In the genomic region with DNA sequence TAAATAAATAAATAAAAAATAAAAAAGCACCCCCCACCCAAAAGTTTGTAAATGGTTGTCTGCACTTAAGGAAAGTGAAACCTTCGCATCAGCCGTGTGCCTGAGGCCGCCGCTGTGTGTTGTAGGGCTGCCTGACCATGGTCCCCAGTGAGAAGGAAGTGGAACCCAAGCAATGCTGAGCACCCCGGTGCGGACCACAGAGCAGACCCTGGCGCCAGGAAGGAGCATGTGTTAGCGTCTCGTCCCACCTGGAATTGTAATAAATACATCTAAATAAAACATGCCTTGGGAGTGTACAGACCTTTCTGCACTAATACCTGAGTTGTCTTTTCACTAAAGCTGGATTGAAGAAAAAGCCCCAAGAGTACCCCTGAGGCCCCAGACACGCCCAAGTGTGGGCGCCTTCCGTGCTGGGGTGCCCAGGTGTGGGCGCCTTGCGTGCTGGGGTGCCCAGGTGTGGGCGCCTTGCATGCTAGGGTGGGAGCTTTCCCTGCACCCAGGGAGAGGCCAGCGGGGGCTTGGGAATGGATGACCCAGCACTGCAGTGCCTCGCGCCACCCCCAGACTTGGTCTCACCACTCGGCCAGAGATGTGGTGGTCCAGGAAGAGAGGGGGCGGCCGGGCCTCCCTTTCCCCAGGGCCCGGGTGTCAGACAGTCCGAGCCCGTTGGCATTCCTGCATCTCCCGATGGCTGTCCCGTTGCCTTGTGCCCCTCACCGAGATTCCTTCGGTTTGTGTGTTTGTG, we compare ENCODE assay signal across 9 cellular contexts. TPM values are rescaled to one million over a fixed set of nuclear protein-coding genes. Genes with fewer than 3 reads are reported as not detected.
DNase-seq lines count a peak whose midpoint lies in the region; ATAC-seq, FAIRE-seq and TF ChIP-seq lines count a peak whose summit lies in the region.
"Had no signal": no experiment of that assay in that cellular context is flagged by ENCODE, and none has a peak within 500 bp of the region (broad histone marks: within the 10 kb centered on the region; RNA-seq: fewer than 3 reads in every experiment).

No MANE protein-coding gene starts in this region.

- H3K79me2 ChIP-seq in endothelial cell of umbilical vein (ENCODE audit: control insufficient read depth, insufficient read depth, low read length) = no peaks in the 10 kb centered on the region

- H3K9me1 ChIP-seq in endothelial cell of umbilical vein (replicated peaks; ENCODE audit: control insufficient read depth, extremely low read depth, insufficient read depth, low read length) = no peaks in the 10 kb centered on the region

- H2AFZ ChIP-seq in endothelial cell of umbilical vein (ENCODE audit: low read depth, low read length) = peak overlapping the region; percentile 93
- H2AFZ ChIP-seq: PC-9 had no signal

- H3K9me3 ChIP-seq in endothelial cell of umbilical vein (replicated peaks; ENCODE audit: control insufficient read depth, insufficient read depth, low read length) = no peaks in the 10 kb centered on the region
- H3K9me3 ChIP-seq in suprapubic skin = no peaks in the 10 kb centered on the region

- H3K27ac ChIP-seq in endothelial cell of umbilical vein (ENCODE audit: insufficient read depth, low read depth, low read length) (no peak overlapping the region), suprapubic skin (no peak overlapping the region)
- H3K27ac ChIP-seq: PC-9 had no signal

- H3K4me1 ChIP-seq in endothelial cell of umbilical vein (ENCODE audit: control insufficient read depth, extremely low read depth, insufficient read depth, low read length) (peaks cover 7% of the 10 kb centered on the region), suprapubic skin (peaks cover 40% of the 10 kb centered on the region)

- TF ChIP-seq CTCF in endothelial cell of umbilical vein (IDR thresholded peaks at IDR 0.05; ENCODE audit: extremely low read depth in 1 of 2, insufficient read depth in 1 of 2, low read depth in 1 of 2, low read length in 2 of 2) = no peak
- TF ChIP-seq CTCF in suprapubic skin (IDR thresholded peaks at IDR 0.05) = no peak

- peak overlapping the region; percentile 25 for H3K4me2 ChIP-seq in endothelial cell of umbilical vein (ENCODE audit: insufficient read depth, low read length)

- peaks cover 42% of the 10 kb centered on the region for H3K4me1 Mint-ChIP-seq in activated naive CD4-positive, alpha-beta T cell treated with anti-CD3 and anti-CD28 coated beads, Interleukin-2, amount 50 U/mL, for 24 hours

- H3K27me3 Mint-ChIP-seq in activated naive CD4-positive, alpha-beta T cell treated with anti-CD3 and anti-CD28 coated beads, Interleukin-2, amount 50 U/mL, for 24 hours = no peaks in the 10 kb centered on the region

- CTCF ChIA-PET in endothelial cell of umbilical vein (lab: Charles Lee) = interaction anchor here (0.6 to 1.0 kb wide), 2 partner anchors 284 to 886 kb away, joined by 3 read pairs; a partner anchor contains a TSS

- H3K4me3 ChIP-seq in endothelial cell of umbilical vein (replicated peaks in 1 of 3; ENCODE audit: insufficient read depth in 1 of 3, low read depth in 1 of 3, low read length in 3 of 3) (no peak overlapping the region), suprapubic skin (peak overlapping the region; percentile 53)
- H3K4me3 ChIP-seq: PC-9 had no signal

- H3K36me3 ChIP-seq in endothelial cell of umbilical vein (ENCODE audit: control insufficient read depth in 2 of 2, extremely low read depth in 1 of 2, insufficient read depth in 2 of 2, low read length in 2 of 2) (no peaks in the 10 kb centered on the region), suprapubic skin (no peaks in the 10 kb centered on the region)

- H3K27me3 ChIP-seq in endothelial cell of umbilical vein (ENCODE audit: control insufficient read depth in 2 of 2, insufficient read depth in 2 of 2, low read length in 2 of 2) (no peaks in the 10 kb centered on the region), suprapubic skin (no peaks in the 10 kb centered on the region)

- no peak overlapping the region for H3K9ac ChIP-seq in endothelial cell of umbilical vein (replicated peaks; ENCODE audit: extremely low read depth, insufficient read depth, low read length)

- H3K4me3 Mint-ChIP-seq in activated naive CD4-positive, alpha-beta T cell treated with anti-CD3 and anti-CD28 coated beads, Interleukin-2, amount 50 U/mL, for 24 hours = peak overlapping the region; percentile 81

- no TSS peak for BruUV-seq in endothelial cell of umbilical vein (replicated peaks; lab: Mats Ljungman, UMichigan)

- no peak for FAIRE-seq in endothelial cell of umbilical vein (lab: Jason Lieb, UNC)

- no peak overlapping the region for H3K27ac Mint-ChIP-seq in activated naive CD4-positive, alpha-beta T cell treated with anti-CD3 and anti-CD28 coated beads, Interleukin-2, amount 50 U/mL, for 24 hours
- H3K27ac Mint-ChIP-seq in activated naive CD4-positive, alpha-beta T cell treated with anti-CD3 and anti-CD28 coated beads, Interleukin-2, amount 50 U/mL, for 72 hours = peak overlapping the region in 1 of 2 donors; percentile 85

- no peak for DNase-seq in activated naive CD4-positive, alpha-beta T cell treated with anti-CD3 and anti-CD28 coated beads, Interleukin-2, amount 50 U/mL, for 72 hours (ENCODE audit: low spot score in 2 of 2)
- DNase-seq in endothelial cell of umbilical vein (ENCODE audit: low read depth, low spot score) (no peak), suprapubic skin (ENCODE audit: low spot score in 2 of 2) (peak in 1 of 2 donors; percentile 60), GM19238 (ENCODE audit: insufficient read length, low spot score) (no peak), DMS79 (lab: John Stamatoyannopoulos, UW) (no peak)
- DNase-seq in stimulated activated CD8-positive, alpha-beta memory T cell treated with anti-CD3 and anti-CD28 coated beads, Interleukin-4, amount 100 ng/mL, for 48 hours = no peak
- DNase-seq: PC-9 had no signal

- POLR2A ChIA-PET in endothelial cell of umbilical vein (lab: Charles Lee) = no interaction called here

- ATAC-seq in activated naive CD4-positive, alpha-beta T cell treated with anti-CD3 and anti-CD28 coated beads, Interleukin-2, amount 50 U/mL, for 72 hours = no peak
- ATAC-seq in HG03108 (IDR thresholded peaks at IDR 0.05; ENCODE audit: unreplicated experiment) = peak; percentile 30

- peaks cover 1% of the 10 kb centered on the region for H3K36me3 Mint-ChIP-seq in activated naive CD4-positive, alpha-beta T cell treated with anti-CD3 and anti-CD28 coated beads, Interleukin-2, amount 50 U/mL, for 24 hours
- peaks cover 5 to 12% of the 10 kb centered on the region in 2 donors for H3K36me3 Mint-ChIP-seq in activated naive CD4-positive, alpha-beta T cell treated with anti-CD3 and anti-CD28 coated beads, Interleukin-2, amount 50 U/mL, for 72 hours

- WGBS in suprapubic skin = 87% methylated on average over 19 of the region's 28 CpGs

- dilution Hi-C loops in endothelial cell of umbilical vein (cut with MboI; ENCODE audit: extremely low pct_ligation_motif_present, low sequenced_read_pairs) = no loop called here

- intact Hi-C loops in endothelial cell of umbilical vein (cut with micrococcal nuclease) = no loop called here

- no peaks in the 10 kb centered on the region for H4K20me1 ChIP-seq in endothelial cell of umbilical vein (replicated peaks; ENCODE audit: control insufficient read depth, extremely low read depth, insufficient read depth, low read length)

- TF ChIP-seq EP300 in suprapubic skin (IDR thresholded peaks at IDR 0.05) = no peak

- no peaks in the 10 kb centered on the region for H3K9me3 Mint-ChIP-seq in activated naive CD4-positive, alpha-beta T cell treated with anti-CD3 and anti-CD28 coated beads, Interleukin-2, amount 50 U/mL, for 24 hours
- H3K9me3 Mint-ChIP-seq in activated naive CD4-positive, alpha-beta T cell treated with anti-CD3 and anti-CD28 coated beads, Interleukin-2, amount 50 U/mL, for 72 hours = no peaks in the 10 kb centered on the region

- TF ChIP-seq POLR2A in endothelial cell of umbilical vein (IDR thresholded peaks at IDR 0.05; ENCODE audit: low read depth, low read length) (no peak), suprapubic skin (IDR thresholded peaks at IDR 0.05) (no peak)

TF ChIP-seq in endothelial cell of umbilical vein, 7 proteins besides CTCF, POLR2A, EP300 and RAD21 (continues in another document):
- TF ChIP-seq, protein P1, sequence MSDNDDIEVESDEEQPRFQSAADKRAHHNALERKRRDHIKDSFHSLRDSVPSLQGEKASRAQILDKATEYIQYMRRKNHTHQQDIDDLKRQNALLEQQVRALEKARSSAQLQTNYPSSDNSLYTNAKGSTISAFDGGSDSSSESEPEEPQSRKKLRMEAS (IDR thresholded peaks at IDR 0.05; ENCODE audit: insufficient read depth, insufficient read length) = no peak
- TF ChIP-seq JUN (IDR thresholded peaks at IDR 0.05; ENCODE audit: borderline replicate concordance, insufficient read depth, insufficient read length, low read depth) (no peak), POLR2AphosphoS5 (IDR thresholded peaks at IDR 0.05; ENCODE audit: insufficient read depth, low read depth, low read length) (no peak), EZH2 (IDR thresholded peaks at IDR 0.05; ENCODE audit: borderline replicate concordance, low read depth, low read length, severe bottlenecking) (no peak), FOS (IDR thresholded peaks at IDR 0.05; ENCODE audit: borderline replicate concordance, insufficient read depth, low read length) (no peak)

RNA-seq across cellular contexts. Expression of a gene that starts 33.7 kb away (rescaled TPM):
- not detected for total RNA-seq in activated naive CD4-positive, alpha-beta T cell treated with anti-CD3 and anti-CD28 coated beads, Interleukin-2, amount 50 U/mL, for 72 hours
- total RNA-seq in endothelial cell of umbilical vein (not detected in 2 replicates), suprapubic skin (not detected)
- polyA plus RNA-seq in endothelial cell of umbilical vein = not detected in 2 replicates
- polyA plus RNA-seq in endothelial cell of umbilical vein (2011; cell fraction: cytosol; rRNA removed) = not detected in 2 replicates
- polyA plus RNA-seq in endothelial cell of umbilical vein (2011; cell fraction: nucleus; rRNA removed) = not detected in 2 replicates
- polyA plus RNA-seq in endothelial cell of umbilical vein (2012) = not detected in 2 replicates
- not detected in 2 replicates for polyA minus RNA-seq in endothelial cell of umbilical vein
- not detected for polyA minus RNA-seq in endothelial cell of umbilical vein (2011; cell fraction: cytosol; rRNA and poly(A)+ RNA removed)
- polyA minus RNA-seq in endothelial cell of umbilical vein (2011; cell fraction: nucleus; rRNA and poly(A)+ RNA removed) = not detected in 2 replicates
- total RNA-seq: PC-9 had no signal

RNA-seq across cellular contexts. Expression of a gene that starts 33.9 kb away (rescaled TPM):
- 100 to 1,000 TPM in 1 of 2 donors, 10 to 100 TPM in 1; 77.8 to 121 TPM for total RNA-seq in activated naive CD4-positive, alpha-beta T cell treated with anti-CD3 and anti-CD28 coated beads, Interleukin-2, amount 50 U/mL, for 72 hours
- 61.2 and 63.2 TPM in 2 replicates for total RNA-seq in endothelial cell of umbilical vein
- 13.4 and 15.7 TPM in 2 replicates for polyA plus RNA-seq in endothelial cell of umbilical vein
- polyA plus RNA-seq in endothelial cell of umbilical vein (2011; cell fraction: cytosol; rRNA removed) = 12.9 and 14.5 TPM in 2 replicates
- polyA plus RNA-seq in endothelial cell of umbilical vein (2011; cell fraction: nucleus; rRNA removed) = 71.6 and 77.5 TPM in 2 replicates
- polyA plus RNA-seq in endothelial cell of umbilical vein (2012) = 19.8 and 30.9 TPM in 2 replicates
- polyA minus RNA-seq in endothelial cell of umbilical vein = 126 and 128 TPM in 2 replicates
- 55.3 TPM for polyA minus RNA-seq in endothelial cell of umbilical vein (2011; cell fraction: cytosol; rRNA and poly(A)+ RNA removed)
- 139 and 197 TPM in 2 replicates for polyA minus RNA-seq in endothelial cell of umbilical vein (2011; cell fraction: nucleus; rRNA and poly(A)+ RNA removed)
- 100 to 1,000 TPM in 1 of 4 donors, 10 to 100 TPM in 3; 50.1 to 192 (median 81.0) TPM for total RNA-seq in suprapubic skin
